Comparison of ENCODE assay signal across 1 cellular context in the genomic region with DNA sequence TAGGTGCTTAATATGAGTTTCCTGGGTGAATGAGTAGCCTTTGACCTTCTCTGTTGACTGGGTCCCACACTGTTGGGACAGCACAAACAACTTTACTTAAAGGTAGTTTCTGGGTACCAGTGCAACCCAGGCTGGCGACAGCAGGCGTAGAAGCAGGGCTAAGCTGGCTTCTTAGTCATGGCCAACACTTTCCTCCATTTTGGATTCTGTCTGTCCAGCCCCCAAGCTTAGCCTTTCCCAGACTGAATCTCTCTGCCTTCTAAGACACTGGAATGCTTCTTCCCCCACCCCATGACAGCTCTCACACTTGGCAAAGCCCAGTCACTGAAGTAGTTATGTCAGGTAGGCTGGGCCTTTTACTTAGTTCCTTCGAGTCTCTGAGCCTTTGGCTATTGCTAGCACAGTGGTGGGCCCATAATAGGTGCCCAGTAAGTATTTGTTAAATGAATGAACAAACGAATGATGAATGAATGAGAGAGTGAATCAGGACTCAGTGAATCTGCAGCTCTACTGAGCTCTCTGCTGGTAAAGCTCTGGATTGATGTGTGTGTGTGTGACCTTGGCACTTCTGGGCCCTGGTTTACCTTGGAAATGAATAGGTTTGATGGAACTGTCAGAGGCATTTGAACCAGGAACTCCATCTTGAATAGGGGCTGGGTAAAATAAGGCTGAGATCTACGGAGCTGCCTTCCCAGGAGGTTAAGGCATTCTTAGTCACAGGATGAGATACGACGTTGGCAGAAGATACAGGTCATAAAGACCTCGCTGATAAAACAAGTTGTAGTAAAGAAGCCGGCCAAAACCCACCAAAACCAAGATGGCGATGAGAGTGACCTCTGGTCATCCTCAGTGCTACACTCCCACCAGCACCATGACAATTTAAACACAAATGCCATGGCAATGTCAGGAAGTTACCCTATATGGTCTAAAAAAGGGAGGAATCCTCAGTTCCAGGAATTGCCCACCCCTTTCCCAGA.
TF ChIP-seq lines count a peak whose summit lies in the region.

No MANE protein-coding gene starts in this region.

TF ChIP-seq in IMR-90, 13 proteins besides CTCF, POLR2A, EP300 and RAD21:
- TF ChIP-seq NFE2L2 (IDR thresholded peaks at IDR 0.05; ENCODE audit: low read depth, low read length) (no peak), RCOR1 (IDR thresholded peaks at IDR 0.05; ENCODE audit: insufficient replicate concordance, low read length) (no peak), FOS (IDR thresholded peaks at IDR 0.05; ENCODE audit: low read depth, low read length) (no peak), CEBPB (IDR thresholded peaks at IDR 0.05; ENCODE audit: low read depth, low read length) (no peak), MAZ (IDR thresholded peaks at IDR 0.05; ENCODE audit: borderline replicate concordance, low read depth, low read length) (no peak)
